14 cellular contexts compared by ENCODE assay signal in the genomic region with DNA sequence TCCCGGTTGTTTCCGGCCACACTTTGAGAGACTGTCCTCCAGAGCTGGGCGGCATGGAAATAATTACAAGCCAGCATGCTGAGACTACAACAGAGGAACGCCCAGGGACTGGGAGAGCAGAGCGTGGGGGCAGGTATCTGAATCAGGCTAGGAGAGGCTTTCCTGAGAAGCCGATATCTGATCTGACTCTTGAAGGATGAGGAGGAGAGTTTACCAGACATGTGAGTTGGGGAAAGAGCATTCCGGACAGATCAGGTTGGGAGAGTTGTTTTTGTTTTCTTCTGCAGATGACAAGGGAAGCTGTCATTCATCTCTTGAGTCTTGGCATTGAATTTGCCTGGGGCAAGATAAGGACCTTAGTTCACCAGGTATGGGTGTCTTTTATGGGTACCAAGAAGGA. TPM values are rescaled to one million over a fixed set of nuclear protein-coding genes. Genes with fewer than 3 reads are reported as not detected.
DNase-seq lines count a peak whose midpoint lies in the region; FAIRE-seq and TF ChIP-seq lines count a peak whose summit lies in the region.
"Had no signal": no experiment of that assay in that cellular context is flagged by ENCODE, and none has a peak within 500 bp of the region (broad histone marks: within the 10 kb centered on the region; RNA-seq: fewer than 3 reads in every experiment).

No MANE protein-coding gene starts in this region.

- H3K79me2 ChIP-seq in MM.1S (ENCODE audit: low read length) (peaks cover 74% of the 10 kb centered on the region), astrocyte (ENCODE audit: insufficient read depth, low read length) (peaks cover 59% of the 10 kb centered on the region), smooth muscle cell (ENCODE audit: low read depth) (peaks cover 14% of the 10 kb centered on the region)

- H3K9ac ChIP-seq in MM.1S (ENCODE audit: low read length) = no peak overlapping the region
- H3K9ac ChIP-seq in astrocyte (ENCODE audit: low read length) = no peak overlapping the region
- peak overlapping the region; percentile 10 for H3K9ac ChIP-seq in smooth muscle cell (ENCODE audit: low read depth)

- H3K36me3 ChIP-seq in MM.1S (replicated peaks; ENCODE audit: insufficient read depth, low read length) = no peaks in the 10 kb centered on the region; the same call in 1 of the 2 replicates
- no peaks in the 10 kb centered on the region for H3K36me3 ChIP-seq in astrocyte (ENCODE audit: insufficient read depth, low read length)
- no peaks in the 10 kb centered on the region for H3K36me3 ChIP-seq in smooth muscle cell (ENCODE audit: low read depth)

- H3K4me3 Mint-ChIP-seq in astrocyte (ENCODE audit: unreplicated experiment) = peak overlapping the region; percentile 1
- H3K4me3 Mint-ChIP-seq in activated naive CD4-positive, alpha-beta T cell treated with anti-CD3 and anti-CD28 coated beads, Interleukin-2, amount 10 ng/mL, durations not matched to agents 7 days and 5 days = no peak overlapping the region
- H3K4me3 Mint-ChIP-seq: activated naive CD8-positive, alpha-beta T cell treated with anti-CD3 and anti-CD28 coated beads, Interleukin-2, amount 50 U/mL, for 24 hours; CD8-positive, alpha-beta T cell; neural crest cell had no signal

- H3K9me3 Mint-ChIP-seq in astrocyte (ENCODE audit: unreplicated experiment) = no peaks in the 10 kb centered on the region
- H3K9me3 Mint-ChIP-seq in activated naive CD4-positive, alpha-beta T cell treated with anti-CD3 and anti-CD28 coated beads, Interleukin-2, amount 10 ng/mL, durations not matched to agents 7 days and 5 days = no peaks in the 10 kb centered on the region
- H3K9me3 Mint-ChIP-seq: activated naive CD8-positive, alpha-beta T cell treated with anti-CD3 and anti-CD28 coated beads, Interleukin-2, amount 50 U/mL, for 24 hours; CD8-positive, alpha-beta T cell; neural crest cell had no signal

- FAIRE-seq in astrocyte (lab: Jason Lieb, UNC) = no peak
- FAIRE-seq: endometrium had no signal

- H3K27ac Mint-ChIP-seq in astrocyte (ENCODE audit: unreplicated experiment) = peak overlapping the region; percentile 84
- no peak overlapping the region for H3K27ac Mint-ChIP-seq in activated naive CD4-positive, alpha-beta T cell treated with anti-CD3 and anti-CD28 coated beads, Interleukin-2, amount 10 ng/mL, durations not matched to agents 7 days and 5 days
- H3K27ac Mint-ChIP-seq: activated naive CD8-positive, alpha-beta T cell treated with anti-CD3 and anti-CD28 coated beads, Interleukin-2, amount 50 U/mL, for 24 hours; CD8-positive, alpha-beta T cell had no signal

- no peaks in the 10 kb centered on the region for H3K27me3 Mint-ChIP-seq in astrocyte (ENCODE audit: low read depth, unreplicated experiment)
- H3K27me3 Mint-ChIP-seq in activated naive CD4-positive, alpha-beta T cell treated with anti-CD3 and anti-CD28 coated beads, Interleukin-2, amount 10 ng/mL, durations not matched to agents 7 days and 5 days = no peaks in the 10 kb centered on the region
- H3K27me3 Mint-ChIP-seq: activated naive CD8-positive, alpha-beta T cell treated with anti-CD3 and anti-CD28 coated beads, Interleukin-2, amount 50 U/mL, for 24 hours had no signal

- CTCF ChIA-PET in activated naive CD4-positive, alpha-beta T cell treated with anti-CD3 and anti-CD28 coated beads, Interleukin-2, amount 10 ng/mL, durations not matched to agents 7 days and 5 days (lab: Charles Lee) = interaction anchor here (1.3 kb wide), 1 partner anchor 26 kb away, joined by 3 read pairs; no protein-coding TSS in a partner anchor

- H3K36me3 Mint-ChIP-seq in astrocyte (ENCODE audit: low read depth, unreplicated experiment) = no peaks in the 10 kb centered on the region
- peaks cover 18% of the 10 kb centered on the region for H3K36me3 Mint-ChIP-seq in activated naive CD4-positive, alpha-beta T cell treated with anti-CD3 and anti-CD28 coated beads, Interleukin-2, amount 10 ng/mL, durations not matched to agents 7 days and 5 days

- H3K4me1 ChIP-seq in MM.1S (ENCODE audit: low read length) (peaks cover 85% of the 10 kb centered on the region), astrocyte (ENCODE audit: insufficient read depth, low read length) (peaks cover 78% of the 10 kb centered on the region), smooth muscle cell (ENCODE audit: low read depth) (peaks cover 63% of the 10 kb centered on the region)

- H3K4me1 Mint-ChIP-seq in astrocyte (ENCODE audit: low read depth, unreplicated experiment) = peaks cover 63% of the 10 kb centered on the region
- H3K4me1 Mint-ChIP-seq in activated naive CD4-positive, alpha-beta T cell treated with anti-CD3 and anti-CD28 coated beads, Interleukin-2, amount 10 ng/mL, durations not matched to agents 7 days and 5 days = peaks cover 25% of the 10 kb centered on the region

- no peak overlapping the region for H2AFZ ChIP-seq in MM.1S (ENCODE audit: low read length)
- no peak overlapping the region for H2AFZ ChIP-seq in astrocyte (ENCODE audit: low read depth, low read length)
- no peak overlapping the region for H2AFZ ChIP-seq in smooth muscle cell (ENCODE audit: low read depth)

- no peaks in the 10 kb centered on the region for H3K27me3 ChIP-seq in MM.1S (replicated peaks; ENCODE audit: insufficient read depth, low read length)
- H3K27me3 ChIP-seq in astrocyte (ENCODE audit: insufficient read depth, low read length) = no peaks in the 10 kb centered on the region
- no peaks in the 10 kb centered on the region for H3K27me3 ChIP-seq in smooth muscle cell (ENCODE audit: low read depth)

- no peaks in the 10 kb centered on the region for H3K9me2 ChIP-seq in MM.1S (replicated peaks; ENCODE audit: insufficient read depth, low read length)

- H3K4me3 ChIP-seq in MM.1S (ENCODE audit: low read length) = no peak overlapping the region
- no peak overlapping the region for H3K4me3 ChIP-seq in astrocyte (ENCODE audit: insufficient read depth, low read depth, low read length)
- no peak overlapping the region for H3K4me3 ChIP-seq in smooth muscle cell

- WGBS in smooth muscle cell (ENCODE audit: low lambda C conversion rate) = 21% methylated on average over 7 of the region's 7 CpGs

- DNase-seq in MM.1S (no peak), astrocyte (ENCODE audit: low read depth) (no peak), left kidney (ENCODE audit: low read depth, low spot score) (peak; percentile 91), smooth muscle cell (lab: John Stamatoyannopoulos, UW; ENCODE audit: unreplicated experiment) (no peak), RKO (ENCODE audit: low spot score) (no peak), NCI-H526 (lab: John Stamatoyannopoulos, UW) (no peak), foreskin melanocyte (no peak)
- DNase-seq in activated naive CD4-positive, alpha-beta T cell treated with anti-CD3 and anti-CD28 coated beads, Interleukin-2, amount 10 ng/mL, durations not matched to agents 7 days and 5 days = no peak
- DNase-seq: activated naive CD8-positive, alpha-beta T cell treated with anti-CD3 and anti-CD28 coated beads, Interleukin-2, amount 50 U/mL, for 24 hours; CD8-positive, alpha-beta T cell had no signal

- H3K9me3 ChIP-seq in MM.1S (replicated peaks; ENCODE audit: insufficient read depth, low read length) = no peaks in the 10 kb centered on the region
- no peaks in the 10 kb centered on the region for H3K9me3 ChIP-seq in astrocyte (ENCODE audit: insufficient read depth, low read depth, low read length)
- H3K9me3 ChIP-seq in smooth muscle cell (replicated peaks; ENCODE audit: low read depth) = no peaks in the 10 kb centered on the region

- H3K27ac ChIP-seq in MM.1S (ENCODE audit: low read length) = peak overlapping the region; percentile 99
- H3K27ac ChIP-seq in astrocyte (ENCODE audit: low read depth, low read length) = no peak overlapping the region
- H3K27ac ChIP-seq in smooth muscle cell (ENCODE audit: low read depth) = peak overlapping the region; percentile 99

- TF ChIP-seq CTCF in MM.1S (IDR thresholded peaks at IDR 0.05; ENCODE audit: low read length) (no peak), astrocyte (IDR thresholded peaks at IDR 0.05; ENCODE audit: insufficient read depth, low read depth, low read length) (no peak), smooth muscle cell (IDR thresholded peaks at IDR 0.05; ENCODE audit: borderline replicate concordance, insufficient read depth, poor library complexity, severe bottlenecking) (no peak)

- H3F3A ChIP-seq in MM.1S (ENCODE audit: insufficient read depth, low read length) = peaks cover 64% of the 10 kb centered on the region
- H3F3A ChIP-seq in smooth muscle cell (ENCODE audit: low read depth) = peaks cover 48% of the 10 kb centered on the region

- H3K4me2 ChIP-seq in MM.1S (ENCODE audit: low read depth, low read length) (no peak overlapping the region), astrocyte (ENCODE audit: low read length) (peak overlapping the region; percentile 23), smooth muscle cell (peak overlapping the region; percentile 88)

- H4K20me1 ChIP-seq in MM.1S (ENCODE audit: insufficient read depth, low read length) = no peaks in the 10 kb centered on the region
- peaks cover 50% of the 10 kb centered on the region for H4K20me1 ChIP-seq in astrocyte (ENCODE audit: insufficient read depth, low read length)
- peaks cover 66% of the 10 kb centered on the region for H4K20me1 ChIP-seq in smooth muscle cell (ENCODE audit: low read depth)

RNA-seq across cellular contexts. Expression of gene WBP1L, which starts 35.9 kb away (rescaled TPM):
- total RNA-seq in astrocyte (73.6 and 75.7 TPM in 2 replicates), smooth muscle cell (33.9 and 45.3 TPM in 2 replicates)
- polyA plus RNA-seq in smooth muscle cell = 18.0 and 18.2 TPM in 2 replicates

RNA-seq across cellular contexts. Expression of gene CYP17A1, which starts 57.5 kb away (rescaled TPM):
- total RNA-seq in astrocyte (not detected in 2 replicates), smooth muscle cell (not detected in 2 replicates)
- not detected in 2 replicates for polyA plus RNA-seq in smooth muscle cell
- total RNA-seq: CD8-positive, alpha-beta T cell; M059J; neural crest cell; RPMI7951 had no signal
